In genomic region chr1:16607433-16607851, GRCh38 we compare ENCODE assay signal across 1 cellular context.
TF ChIP-seq lines count a peak whose summit lies in the region.

No MANE protein-coding gene starts in this region.

TF ChIP-seq in K562, 482 proteins besides CTCF, POLR2A, EP300 and RAD21 (continued from another document and continues in another):
- TF ChIP-seq, protein P1, sequence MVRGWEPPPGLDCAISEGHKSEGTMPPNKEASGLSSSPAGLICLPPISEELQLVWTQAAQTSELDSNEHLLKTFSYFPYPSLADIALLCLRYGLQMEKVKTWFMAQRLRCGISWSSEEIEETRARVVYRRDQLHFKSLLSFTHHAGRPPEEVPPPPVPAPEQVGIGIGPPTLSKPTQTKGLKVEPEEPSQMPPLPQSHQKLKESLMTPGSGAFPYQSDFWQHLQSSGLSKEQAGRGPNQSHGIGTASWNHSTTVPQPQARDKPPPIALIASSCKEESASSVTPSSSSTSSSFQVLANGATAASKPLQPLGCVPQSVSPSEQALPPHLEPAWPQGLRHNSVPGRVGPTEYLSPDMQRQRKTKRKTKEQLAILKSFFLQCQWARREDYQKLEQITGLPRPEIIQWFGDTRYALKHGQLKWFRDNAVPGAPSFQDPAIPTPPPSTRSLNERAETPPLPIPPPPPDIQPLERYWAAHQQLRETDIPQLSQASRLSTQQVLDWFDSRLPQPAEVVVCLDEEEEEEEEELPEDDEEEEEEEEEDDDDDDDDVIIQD (CRISPR knock-in tag; IDR thresholded peaks at IDR 0.05), result 0 out of 2 replicates have a peak, but pooled peaks have one; percentile 12
- no peak for TF ChIP-seq OTX1 (CRISPR knock-in tag; IDR thresholded peaks at IDR 0.05)
- no peak for TF ChIP-seq CREB1 (IDR thresholded peaks at IDR 0.05)
- TF ChIP-seq CREB1 (CRISPR knock-in tag; IDR thresholded peaks at IDR 0.05), result no peak
- TF ChIP-seq, protein P2, sequence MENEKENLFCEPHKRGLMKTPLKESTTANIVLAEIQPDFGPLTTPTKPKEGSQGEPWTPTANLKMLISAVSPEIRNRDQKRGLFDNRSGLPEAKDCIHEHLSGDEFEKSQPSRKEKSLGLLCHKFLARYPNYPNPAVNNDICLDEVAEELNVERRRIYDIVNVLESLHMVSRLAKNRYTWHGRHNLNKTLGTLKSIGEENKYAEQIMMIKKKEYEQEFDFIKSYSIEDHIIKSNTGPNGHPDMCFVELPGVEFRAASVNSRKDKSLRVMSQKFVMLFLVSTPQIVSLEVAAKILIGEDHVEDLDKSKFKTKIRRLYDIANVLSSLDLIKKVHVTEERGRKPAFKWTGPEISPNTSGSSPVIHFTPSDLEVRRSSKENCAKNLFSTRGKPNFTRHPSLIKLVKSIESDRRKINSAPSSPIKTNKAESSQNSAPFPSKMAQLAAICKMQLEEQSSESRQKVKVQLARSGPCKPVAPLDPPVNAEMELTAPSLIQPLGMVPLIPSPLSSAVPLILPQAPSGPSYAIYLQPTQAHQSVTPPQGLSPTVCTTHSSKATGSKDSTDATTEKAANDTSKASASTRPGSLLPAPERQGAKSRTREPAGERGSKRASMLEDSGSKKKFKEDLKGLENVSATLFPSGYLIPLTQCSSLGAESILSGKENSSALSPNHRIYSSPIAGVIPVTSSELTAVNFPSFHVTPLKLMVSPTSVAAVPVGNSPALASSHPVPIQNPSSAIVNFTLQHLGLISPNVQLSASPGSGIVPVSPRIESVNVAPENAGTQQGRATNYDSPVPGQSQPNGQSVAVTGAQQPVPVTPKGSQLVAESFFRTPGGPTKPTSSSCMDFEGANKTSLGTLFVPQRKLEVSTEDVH (IDR thresholded peaks at IDR 0.05; ENCODE audit: low read depth, partially characterized antibody), result no peak
- TF ChIP-seq ETV6 (IDR thresholded peaks at IDR 0.05; ENCODE audit: borderline replicate concordance in 1 of 2, low read depth in 2 of 2, low read length in 1 of 2), result no peak
- no peak for TF ChIP-seq ETV6 (CRISPR knock-in tag; IDR thresholded peaks at IDR 0.05; ENCODE audit: borderline replicate concordance)
- no peak for TF ChIP-seq RBFOX2 (IDR thresholded peaks at IDR 0.05; ENCODE audit: low read depth, low read length)
- TF ChIP-seq, protein P3, sequence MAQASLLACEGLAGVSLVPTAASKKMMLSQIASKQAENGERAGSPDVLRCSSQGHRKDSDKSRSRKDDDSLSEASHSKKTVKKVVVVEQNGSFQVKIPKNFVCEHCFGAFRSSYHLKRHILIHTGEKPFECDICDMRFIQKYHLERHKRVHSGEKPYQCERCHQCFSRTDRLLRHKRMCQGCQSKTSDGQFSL (CRISPR knock-in tag; IDR thresholded peaks at IDR 0.05), result no peak
- TF ChIP-seq, protein P3 (tag; IDR thresholded peaks at IDR 0.05), result no peak
- no peak for TF ChIP-seq RBM15 (IDR thresholded peaks at IDR 0.05; ENCODE audit: insufficient read depth, low read length)
- TF ChIP-seq HCFC1 (IDR thresholded peaks at IDR 0.05; ENCODE audit: low read depth, low read length), result no peak
- TF ChIP-seq NR4A1 (CRISPR knock-in tag; IDR thresholded peaks at IDR 0.05), result 0 out of 2 replicates have a peak, but pooled peaks have one; percentile 56
- TF ChIP-seq NR4A1 (tag; IDR thresholded peaks at IDR 0.05), result no peak
- no peak for TF ChIP-seq ZSCAN29 (IDR thresholded peaks at IDR 0.05)
- TF ChIP-seq ZBTB2 (IDR thresholded peaks at IDR 0.05), result no peak
- TF ChIP-seq C11orf30 (IDR thresholded peaks at IDR 0.05; ENCODE audit: low read depth), result no peak
- no peak for TF ChIP-seq BRD4 (IDR thresholded peaks at IDR 0.05)
- TF ChIP-seq IRF2 (CRISPR knock-in tag; IDR thresholded peaks at IDR 0.05), result peak; percentile 79; the same call in 1 of the 2 replicates
- TF ChIP-seq, protein P4, sequence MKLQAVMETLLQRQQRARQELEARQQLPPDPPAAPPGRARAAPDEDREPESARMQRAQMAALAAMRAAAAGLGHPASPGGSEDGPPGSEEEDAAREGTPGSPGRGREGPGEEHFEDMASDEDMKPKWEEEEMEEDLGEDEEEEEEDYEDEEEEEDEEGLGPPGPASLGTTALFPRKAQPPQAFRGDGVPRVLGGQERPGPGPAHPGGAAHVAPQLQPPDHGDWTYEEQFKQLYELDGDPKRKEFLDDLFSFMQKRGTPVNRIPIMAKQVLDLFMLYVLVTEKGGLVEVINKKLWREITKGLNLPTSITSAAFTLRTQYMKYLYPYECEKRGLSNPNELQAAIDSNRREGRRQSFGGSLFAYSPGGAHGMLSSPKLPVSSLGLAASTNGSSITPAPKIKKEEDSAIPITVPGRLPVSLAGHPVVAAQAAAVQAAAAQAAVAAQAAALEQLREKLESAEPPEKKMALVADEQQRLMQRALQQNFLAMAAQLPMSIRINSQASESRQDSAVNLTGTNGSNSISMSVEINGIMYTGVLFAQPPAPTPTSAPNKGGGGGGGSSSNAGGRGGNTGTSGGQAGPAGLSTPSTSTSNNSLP (IDR thresholded peaks at IDR 0.05; ENCODE audit: borderline replicate concordance, low read depth, low read length), result no peak
- no peak for TF ChIP-seq ZNF76 (CRISPR knock-in tag; IDR thresholded peaks at IDR 0.05; ENCODE audit: borderline replicate concordance)
- no peak for TF ChIP-seq ZC3H11A (IDR thresholded peaks at IDR 0.05; ENCODE audit: low read depth, low read length)
- TF ChIP-seq PYGO2 (tag; IDR thresholded peaks at IDR 0.05), result no peak
- no peak for TF ChIP-seq NKRF (IDR thresholded peaks at IDR 0.05; ENCODE audit: borderline replicate concordance)
- TF ChIP-seq, protein P5, sequence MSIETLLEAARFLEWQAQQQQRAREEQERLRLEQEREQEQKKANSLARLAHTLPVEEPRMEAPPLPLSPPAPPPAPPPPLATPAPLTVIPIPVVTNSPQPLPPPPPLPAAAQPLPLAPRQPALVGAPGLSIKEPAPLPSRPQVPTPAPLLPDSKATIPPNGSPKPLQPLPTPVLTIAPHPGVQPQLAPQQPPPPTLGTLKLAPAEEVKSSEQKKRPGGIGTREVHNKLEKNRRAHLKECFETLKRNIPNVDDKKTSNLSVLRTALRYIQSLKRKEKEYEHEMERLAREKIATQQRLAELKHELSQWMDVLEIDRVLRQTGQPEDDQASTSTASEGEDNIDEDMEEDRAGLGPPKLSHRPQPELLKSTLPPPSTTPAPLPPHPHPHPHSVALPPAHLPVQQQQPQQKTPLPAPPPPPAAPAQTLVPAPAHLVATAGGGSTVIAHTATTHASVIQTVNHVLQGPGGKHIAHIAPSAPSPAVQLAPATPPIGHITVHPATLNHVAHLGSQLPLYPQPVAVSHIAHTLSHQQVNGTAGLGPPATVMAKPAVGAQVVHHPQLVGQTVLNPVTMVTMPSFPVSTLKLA (conservative IDR thresholded peaks at IDR 0.05), result no peak
- TF ChIP-seq ZNF780A (CRISPR knock-in tag; IDR thresholded peaks at IDR 0.05), result no peak
- TF ChIP-seq, protein P6, sequence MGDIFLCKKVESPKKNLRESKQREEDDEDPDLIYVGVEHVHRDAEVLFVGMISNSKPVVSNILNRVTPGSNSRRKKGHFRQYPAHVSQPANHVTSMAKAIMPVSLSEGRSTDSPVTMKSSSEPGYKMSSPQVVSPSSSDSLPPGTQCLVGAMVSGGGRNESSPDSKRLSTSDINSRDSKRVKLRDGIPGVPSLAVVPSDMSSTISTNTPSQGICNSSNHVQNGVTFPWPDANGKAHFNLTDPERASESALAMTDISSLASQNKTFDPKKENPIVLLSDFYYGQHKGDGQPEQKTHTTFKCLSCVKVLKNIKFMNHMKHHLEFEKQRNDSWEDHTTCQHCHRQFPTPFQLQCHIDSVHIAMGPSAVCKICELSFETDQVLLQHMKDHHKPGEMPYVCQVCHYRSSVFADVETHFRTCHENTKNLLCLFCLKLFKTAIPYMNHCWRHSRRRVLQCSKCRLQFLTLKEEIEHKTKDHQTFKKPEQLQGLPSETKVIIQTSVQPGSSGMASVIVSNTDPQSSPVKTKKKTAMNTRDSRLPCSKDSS (IDR thresholded peaks at IDR 0.05; ENCODE audit: low read depth, partially characterized antibody), result no peak
- TF ChIP-seq, protein P7, sequence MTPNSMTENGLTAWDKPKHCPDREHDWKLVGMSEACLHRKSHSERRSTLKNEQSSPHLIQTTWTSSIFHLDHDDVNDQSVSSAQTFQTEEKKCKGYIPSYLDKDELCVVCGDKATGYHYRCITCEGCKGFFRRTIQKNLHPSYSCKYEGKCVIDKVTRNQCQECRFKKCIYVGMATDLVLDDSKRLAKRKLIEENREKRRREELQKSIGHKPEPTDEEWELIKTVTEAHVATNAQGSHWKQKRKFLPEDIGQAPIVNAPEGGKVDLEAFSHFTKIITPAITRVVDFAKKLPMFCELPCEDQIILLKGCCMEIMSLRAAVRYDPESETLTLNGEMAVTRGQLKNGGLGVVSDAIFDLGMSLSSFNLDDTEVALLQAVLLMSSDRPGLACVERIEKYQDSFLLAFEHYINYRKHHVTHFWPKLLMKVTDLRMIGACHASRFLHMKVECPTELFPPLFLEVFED (CRISPR knock-in tag; conservative IDR thresholded peaks at IDR 0.05), result no peak
- TF ChIP-seq TAL1 (IDR thresholded peaks at IDR 0.05), result no peak
- no peak for TF ChIP-seq NONO (IDR thresholded peaks at IDR 0.05; ENCODE audit: low read depth in 2 of 2, low read length in 1 of 2)
- TF ChIP-seq ZNF263 (CRISPR knock-in tag; IDR thresholded peaks at IDR 0.05; ENCODE audit: borderline replicate concordance), result peak; percentile 40; the same call in 1 of the 2 replicates
- no peak for TF ChIP-seq ELF4 (CRISPR knock-in tag; IDR thresholded peaks at IDR 0.05)
- no peak for TF ChIP-seq CBX8 (IDR thresholded peaks at IDR 0.05; ENCODE audit: borderline replicate concordance, extremely low read depth, low read depth, low read length, poor library complexity, severe bottlenecking)
- TF ChIP-seq MAFK (IDR thresholded peaks at IDR 0.05; ENCODE audit: low read length), result no peak
- no peak for TF ChIP-seq ZNF274 (IDR thresholded peaks at IDR 0.05; ENCODE audit: borderline replicate concordance, low read depth, low read length)
- TF ChIP-seq HDAC8 (tag; IDR thresholded peaks at IDR 0.05), result no peak
- no peak for TF ChIP-seq E2F3 (CRISPR knock-in tag; IDR thresholded peaks at IDR 0.05)
- TF ChIP-seq ZBED1 (IDR thresholded peaks at IDR 0.05), result no peak
- TF ChIP-seq ZNF224 (CRISPR knock-in tag; IDR thresholded peaks at IDR 0.05), result no peak
- 0 out of 2 replicates have a peak, but pooled peaks have one; percentile 14 for TF ChIP-seq ZBTB1 (CRISPR knock-in tag; IDR thresholded peaks at IDR 0.05; ENCODE audit: borderline replicate concordance, low read depth)
- no peak for TF ChIP-seq ZNF134 (CRISPR knock-in tag; conservative IDR thresholded peaks at IDR 0.05)
- no peak for TF ChIP-seq ZNF436 (CRISPR knock-in tag; IDR thresholded peaks at IDR 0.05)
- no peak for TF ChIP-seq PRMT5 (CRISPR knock-in tag; IDR thresholded peaks at IDR 0.05)
- TF ChIP-seq NFE2L1 (tag; IDR thresholded peaks at IDR 0.05; ENCODE audit: borderline replicate concordance, low read depth), result no peak
- TF ChIP-seq NFYB (IDR thresholded peaks at IDR 0.05; ENCODE audit: extremely low read depth, insufficient read length), result no peak
- no peak for TF ChIP-seq ZBTB8A (IDR thresholded peaks at IDR 0.05; ENCODE audit: partially characterized antibody)
- TF ChIP-seq FOXA3 (CRISPR knock-in tag; conservative IDR thresholded peaks at IDR 0.05 in 1 of 2, IDR thresholded peaks at IDR 0.05 in 1 of 2), result no peak
- TF ChIP-seq, protein P8, sequence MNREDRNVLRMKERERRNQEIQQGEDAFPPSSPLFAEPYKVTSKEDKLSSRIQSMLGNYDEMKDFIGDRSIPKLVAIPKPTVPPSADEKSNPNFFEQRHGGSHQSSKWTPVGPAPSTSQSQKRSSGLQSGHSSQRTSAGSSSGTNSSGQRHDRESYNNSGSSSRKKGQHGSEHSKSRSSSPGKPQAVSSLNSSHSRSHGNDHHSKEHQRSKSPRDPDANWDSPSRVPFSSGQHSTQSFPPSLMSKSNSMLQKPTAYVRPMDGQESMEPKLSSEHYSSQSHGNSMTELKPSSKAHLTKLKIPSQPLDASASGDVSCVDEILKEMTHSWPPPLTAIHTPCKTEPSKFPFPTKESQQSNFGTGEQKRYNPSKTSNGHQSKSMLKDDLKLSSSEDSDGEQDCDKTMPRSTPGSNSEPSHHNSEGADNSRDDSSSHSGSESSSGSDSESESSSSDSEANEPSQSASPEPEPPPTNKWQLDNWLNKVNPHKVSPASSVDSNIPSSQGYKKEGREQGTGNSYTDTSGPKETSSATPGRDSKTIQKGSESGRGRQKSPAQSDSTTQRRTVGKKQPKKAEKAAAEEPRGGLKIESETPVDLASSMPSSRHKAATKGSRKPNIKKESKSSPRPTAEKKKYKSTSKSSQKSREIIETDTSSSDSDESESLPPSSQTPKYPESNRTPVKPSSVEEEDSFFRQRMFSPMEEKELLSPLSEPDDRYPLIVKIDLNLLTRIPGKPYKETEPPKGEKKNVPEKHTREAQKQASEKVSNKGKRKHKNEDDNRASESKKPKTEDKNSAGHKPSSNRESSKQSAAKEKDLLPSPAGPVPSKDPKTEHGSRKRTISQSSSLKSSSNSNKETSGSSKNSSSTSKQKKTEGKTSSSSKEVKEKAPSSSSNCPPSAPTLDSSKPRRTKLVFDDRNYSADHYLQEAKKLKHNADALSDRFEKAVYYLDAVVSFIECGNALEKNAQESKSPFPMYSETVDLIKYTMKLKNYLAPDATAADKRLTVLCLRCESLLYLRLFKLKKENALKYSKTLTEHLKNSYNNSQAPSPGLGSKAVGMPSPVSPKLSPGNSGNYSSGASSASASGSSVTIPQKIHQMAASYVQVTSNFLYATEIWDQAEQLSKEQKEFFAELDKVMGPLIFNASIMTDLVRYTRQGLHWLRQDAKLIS (CRISPR knock-in tag; IDR thresholded peaks at IDR 0.05), result no peak
